24 cellular contexts compared by ENCODE assay signal in genomic region chr19:5706876-5707573, GRCh38. TPM values are rescaled to one million over a fixed set of nuclear protein-coding genes. Genes with fewer than 3 reads are reported as not detected.
DNase-seq lines count a peak whose midpoint lies in the region; ATAC-seq, FAIRE-seq and TF ChIP-seq lines count a peak whose summit lies in the region.
"Had no signal": no experiment of that assay in that cellular context is flagged by ENCODE, and none has a peak within 500 bp of the region (broad histone marks: within the 10 kb centered on the region; RNA-seq: fewer than 3 reads in every experiment).

No MANE protein-coding gene starts in this region.

- no peaks in the 10 kb centered on the region for H3K9me3 Mint-ChIP-seq in CD4-positive, CD25-positive, alpha-beta regulatory T cell

- H3K23ac ChIP-seq in neuronal stem cell (ENCODE audit: low read depth, low read length, poor library complexity) = peak overlapping the region; percentile 80

- H3K4me3 ChIP-seq in CD4-positive, CD25-positive, alpha-beta regulatory T cell (ENCODE audit: low read depth, low read length) = no peak overlapping the region
- H3K4me3 ChIP-seq in K562 = no peak overlapping the region
- no peak overlapping the region for H3K4me3 ChIP-seq in neuronal stem cell (ENCODE audit: low read length in 2 of 2)

- no peak for DNase-seq in CD4-positive, CD25-positive, alpha-beta regulatory T cell
- DNase-seq in GM13976 (ENCODE audit: low spot score) (peak; percentile 27), K562 (ENCODE audit: extremely low read depth in 1 of 4, low spot score in 3 of 4) (peak in 3 of 4 experiments; percentile 7 to 13 (median 13)), neuronal stem cell (ENCODE audit: low spot score) (no peak), posterior vena cava (ENCODE audit: low spot score) (no peak), glomerular visceral epithelial cell (ENCODE audit: extremely low spot score) (no peak)
- no peak for DNase-seq in activated CD4-positive, alpha-beta T cell treated with anti-CD3 and anti-CD28 coated beads for 1 hour
- DNase-seq: BE2C; COR-L47; DMS 273 treated with DMSO at 0.1 percent for 48 hours; DMS79 treated with DMSO at 0.1 percent for 48 hours; NCI-H1105 treated with DMSO at 0.1 percent for 48 hours; NCI-H2029 treated with DMSO at 0.1 percent for 48 hours; NCI-H226; NCI-H510A treated with DMSO at 0.1 percent for 48 hours; NCI-H748 treated with DMSO at 0.1 percent for 48 hours; NK-92 treated with Interleukin-12 subunit alpha and Interleukin-12 subunit beta, amount 100 ng/mL, for 24 hours had no signal

- H2BK15ac ChIP-seq in neuronal stem cell (ENCODE audit: low read length) = no peak overlapping the region

- no peak for FAIRE-seq in K562 (lab: Jason Lieb, UNC)
- FAIRE-seq: GM12892 had no signal

- peak overlapping the region in 2 of 3 donors; percentile 31 to 90 for H3K27ac Mint-ChIP-seq in CD4-positive, CD25-positive, alpha-beta regulatory T cell

- CTCF ChIA-PET in K562 (lab: Yijun Ruan, JAX; ENCODE audit: low intra/inter-chr PET ratio) = no interaction called here

- intact Hi-C loops in K562 (cut with micrococcal nuclease) = no loop called here
- intact Hi-C loops in posterior vena cava (cut with DNase I) = no loop called here

- no peak overlapping the region for H3K18ac ChIP-seq in neuronal stem cell (ENCODE audit: low read length)

- no peak overlapping the region for H4K8ac ChIP-seq in neuronal stem cell (ENCODE audit: low read depth, low read length)

- no peak overlapping the region for H2BK5ac ChIP-seq in neuronal stem cell (ENCODE audit: low read length)

- no peak for ATAC-seq in CD4-positive, CD25-positive, alpha-beta regulatory T cell (ENCODE audit: low read depth in 2 of 2)
- ATAC-seq in K562 = peak; percentile 2
- ATAC-seq: Panc1, SK-N-SH treated with all-trans-retinoic acid at 6 μM for 48 hours had no signal

- H2BK12ac ChIP-seq in neuronal stem cell (ENCODE audit: low read length) = no peak overlapping the region

- H3K4me1 ChIP-seq in CD4-positive, CD25-positive, alpha-beta regulatory T cell (ENCODE audit: control insufficient read depth, insufficient read depth, low read length, poor library complexity, severe bottlenecking) = no peaks in the 10 kb centered on the region
- peaks cover 0 to 28% of the 10 kb centered on the region in 2 experiments; a peak in 2 of 5 replicates for H3K4me1 ChIP-seq in K562 (replicated peaks in 1 of 2; ENCODE audit: control insufficient read depth in 2 of 2, insufficient read depth in 2 of 2, low read length in 2 of 2)
- H3K4me1 ChIP-seq in neuronal stem cell (ENCODE audit: control insufficient read depth in 2 of 2, insufficient read depth in 1 of 2, low read depth in 1 of 2, low read length in 2 of 2) = no peaks in the 10 kb centered on the region
- H3K4me1 ChIP-seq: BE2C had no signal

- H3K9ac ChIP-seq in K562 (ENCODE audit: insufficient read depth in 1 of 2, low read depth in 2 of 2, low read length in 2 of 2) (no peak overlapping the region; a peak in 1 of 4 replicates), neuronal stem cell (ENCODE audit: low read depth, low read length, poor library complexity) (no peak overlapping the region)

- BruUV-seq in K562 (replicated peaks; lab: Mats Ljungman, UMichigan) = no TSS peak

- H3K36me3 Mint-ChIP-seq in CD4-positive, CD25-positive, alpha-beta regulatory T cell = peaks cover 10% of the 10 kb centered on the region

- H2AFZ ChIP-seq in K562 (ENCODE audit: low read depth, low read length) (no peak overlapping the region), neuronal stem cell (ENCODE audit: low read length) (no peak overlapping the region)

- H3K9me3 ChIP-seq in CD4-positive, CD25-positive, alpha-beta regulatory T cell (ENCODE audit: control insufficient read depth in 2 of 2, low read length in 2 of 2) = no peaks in the 10 kb centered on the region
- H3K9me3 ChIP-seq in K562 (replicated peaks; ENCODE audit: control insufficient read depth, insufficient read depth, low read depth, low read length) (no peaks in the 10 kb centered on the region), neuronal stem cell (replicated peaks in 1 of 2; ENCODE audit: control insufficient read depth in 2 of 2, insufficient read depth in 1 of 2, low read depth in 1 of 2, low read length in 2 of 2) (peaks cover 0 to 6% of the 10 kb centered on the region in 2 donors)
- H3K9me3 ChIP-seq: BE2C had no signal

- peaks cover 12% of the 10 kb centered on the region for H3K79me2 ChIP-seq in K562 (ENCODE audit: control insufficient read depth, insufficient read depth, low read length)

- in situ Hi-C loops in GM13976 (cut with MboI; ENCODE audit: low sequenced_read_pairs, unreplicated experiment) = no loop called here
- in situ Hi-C loops in K562 (cut with MboI) = no loop called here

- no peaks in the 10 kb centered on the region for H3K27me3 Mint-ChIP-seq in CD4-positive, CD25-positive, alpha-beta regulatory T cell

- peaks cover 0 to 2% (median 0%) of the 10 kb centered on the region in 4 donors for H3K4me1 Mint-ChIP-seq in CD4-positive, CD25-positive, alpha-beta regulatory T cell

- no peak for TF ChIP-seq RAD21 in K562 (CRISPR knock-in tag; conservative IDR thresholded peaks at IDR 0.05 in 1 of 2, IDR thresholded peaks at IDR 0.05 in 1 of 2)

- H3K4me2 ChIP-seq in K562 (ENCODE audit: insufficient read depth, low read length) (no peak overlapping the region), neuronal stem cell (ENCODE audit: insufficient read depth, low read length, poor library complexity, severe bottlenecking) (no peak overlapping the region)

- peaks cover 5% of the 10 kb centered on the region for H3K9me1 ChIP-seq in K562 (ENCODE audit: control insufficient read depth, insufficient read depth, low read length)

- H2BK120ac ChIP-seq in neuronal stem cell (ENCODE audit: low read depth, low read length) = no peak overlapping the region

- peaks cover 11% of the 10 kb centered on the region for H3K79me1 ChIP-seq in neuronal stem cell (ENCODE audit: low read depth, low read length)

- H2AK5ac ChIP-seq in neuronal stem cell (ENCODE audit: low read depth, low read length) = no peak overlapping the region

- no peak for TF ChIP-seq EP300 in K562 (IDR thresholded peaks at IDR 0.05; ENCODE audit: low read length)

- no peak overlapping the region for H3K4ac ChIP-seq in neuronal stem cell (ENCODE audit: low read length)

- no peak overlapping the region for H3K27ac ChIP-seq in CD4-positive, CD25-positive, alpha-beta regulatory T cell (ENCODE audit: insufficient read depth, low read length, poor library complexity, severe bottlenecking)
- H3K27ac ChIP-seq in K562 (ENCODE audit: extremely low read depth, low read depth, low read length) (no peak overlapping the region), neuronal stem cell (replicated peaks; ENCODE audit: low read length) (no peak overlapping the region)
- H3K27ac ChIP-seq: HL-60 had no signal

- POLR2A ChIA-PET in K562 (lab: Yijun Ruan, JAX) = interaction anchor here (0.6 to 4.7 kb wide), 17 partner anchors 7 to 528 kb away, joined by 3 to 34 read pairs (median 9); partner anchors contain the start of genes CATSPERD, LONP1 and RPL36

- TF ChIP-seq CTCF in GM13976 (IDR thresholded peaks at IDR 0.05; ENCODE audit: borderline replicate concordance, control extremely low read depth, extremely low read depth, insufficient read depth, missing control alignments) (no peak), K562 (IDR thresholded peaks at IDR 0.05 in 2 of 3, conservative IDR thresholded peaks at IDR 0.05 in 1 of 3; ENCODE audit: insufficient read depth in 2 of 3, low read depth in 1 of 3, low read length in 3 of 3) (no peak)

- H3K14ac ChIP-seq in neuronal stem cell (ENCODE audit: low read length) = no peak overlapping the region

- H4K91ac ChIP-seq in neuronal stem cell (ENCODE audit: low read depth, low read length, poor library complexity) = no peak overlapping the region

- 0 out of 2 replicates have a peak, but pooled peaks cover under 1% of the 10 kb centered on the region for H4K20me1 ChIP-seq in K562 (replicated peaks; ENCODE audit: control insufficient read depth, insufficient read depth, low read length)

- no peaks in the 10 kb centered on the region for H3K27me3 ChIP-seq in CD4-positive, CD25-positive, alpha-beta regulatory T cell (ENCODE audit: control insufficient read depth, insufficient read depth, low read length)
- H3K27me3 ChIP-seq in K562 (ENCODE audit: control insufficient read depth in 2 of 2, insufficient read depth in 2 of 2, low read length in 2 of 2) = no peaks in the 10 kb centered on the region
- H3K27me3 ChIP-seq in neuronal stem cell (ENCODE audit: control insufficient read depth in 3 of 3, insufficient read depth in 3 of 3, low read depth in 1 of 3, low read length in 3 of 3) = no peaks in the 10 kb centered on the region
- H3K27me3 ChIP-seq: BE2C had no signal

- WGBS in K562 (ENCODE audit: insufficient coverage, low coverage, missing lambda C conversion rate) = 99% methylated on average over 29 of the region's 35 CpGs
- no CpG with 5 or more reads among the region's 35 CpGs for WGBS in neuronal stem cell (ENCODE audit: extremely low coverage in 2 of 2, insufficient read length in 2 of 2, insufficient replicate concordance in 1 of 2), 2 donors

- peak; percentile 41 for TF ChIP-seq POLR2A in K562 (conservative IDR thresholded peaks at IDR 0.05)

- peaks cover 44% of the 10 kb centered on the region for H3K36me3 ChIP-seq in CD4-positive, CD25-positive, alpha-beta regulatory T cell (ENCODE audit: control insufficient read depth, insufficient read depth, low read length)
- peaks cover 85% of the 10 kb centered on the region; the same call in 2 of the 3 replicates for H3K36me3 ChIP-seq in K562 (ENCODE audit: control insufficient read depth, insufficient read depth, low read length)
- H3K36me3 ChIP-seq in neuronal stem cell (replicated peaks in 1 of 2; ENCODE audit: control insufficient read depth in 2 of 2, insufficient read depth in 2 of 2, low read length in 2 of 2) = peaks cover 54 to 84% of the 10 kb centered on the region in 2 donors

- peak overlapping the region in 1 of 4 donors; percentile 32 for H3K4me3 Mint-ChIP-seq in CD4-positive, CD25-positive, alpha-beta regulatory T cell

RNA-seq across cellular contexts. Expression of gene LONP1, which starts 12.9 kb away (rescaled TPM):
- total RNA-seq in CD4-positive, CD25-positive, alpha-beta regulatory T cell = 67.6 TPM
- polyA plus RNA-seq in CD4-positive, CD25-positive, alpha-beta regulatory T cell = 10 to 100 TPM; 16.4 to 22.8 (median 20.3) TPM
- total RNA-seq in K562 (2011; cell fraction: chromatin; rRNA removed; ENCODE audit: low replicate concordance) = 180 and 424 TPM in 2 replicates
- 314 and 331 TPM in 2 replicates for total RNA-seq in K562 (2011; cell fraction: nucleolus; rRNA removed)
- total RNA-seq in K562 (2011; cell fraction: nucleoplasm; rRNA removed) = 165 and 217 TPM in 2 replicates
- total RNA-seq in K562 (2014; rRNA removed) (202 and 214 TPM in 2 replicates), K562 (2014; rRNA removed; fragmentation: Illumina TruSeq; extraction: Trizol) (26.9 and 37.3 TPM in 2 replicates), K562 (2015; rRNA removed; fragmentation: Illumina TruSeq; extraction: Trizol) (89.1 and 89.8 TPM in 2 replicates), K562 (2021) (207 and 238 TPM in 2 replicates), posterior vena cava (10 to 100 TPM; 34.8 to 40.4 TPM)
- polyA plus RNA-seq in K562 (2011; rRNA removed) (84.5 and 110 TPM in 2 replicates), K562 (2014; fragmentation: Illumina TruSeq; extraction: Trizol) (76.5 and 160 TPM in 2 replicates), K562 (2014; fragmentation: Nextera tagmentation; extraction: Ambion mirVana) (1 to 10 TPM; 1.1 to 3.7 TPM), K562 (2014; rRNA removed) (138 and 161 TPM in 2 replicates)
- 121 and 226 TPM in 2 replicates for polyA plus RNA-seq in K562 (2011; cell fraction: cytosol; rRNA removed)
- polyA plus RNA-seq in K562 (2011; cell fraction: nucleus; rRNA removed) = 273 and 320 TPM in 2 replicates
- polyA plus RNA-seq in K562 (2012) = 122 and 281 TPM in 2 replicates
- polyA minus RNA-seq in K562 (2011; rRNA and poly(A)+ RNA removed) = 39.2 and 57.2 TPM in 2 replicates
- polyA minus RNA-seq in K562 (2011; cell fraction: cytosol; rRNA and poly(A)+ RNA removed) = 97.1 and 131 TPM in 2 replicates
- polyA minus RNA-seq in K562 (2011; cell fraction: nucleus; rRNA and poly(A)+ RNA removed) = 67.5 and 106 TPM in 2 replicates
- polyA plus RNA-seq in neuronal stem cell (2013, experiment 1 of 2) = 27.6 TPM
- polyA plus RNA-seq in neuronal stem cell (2013, experiment 2 of 2) = 26.7 TPM

RNA-seq across cellular contexts. Expression of gene CATSPERD, which starts 13.4 kb away (rescaled TPM):
- not detected for total RNA-seq in CD4-positive, CD25-positive, alpha-beta regulatory T cell
- under 1 TPM in 1 of 4 donors, not detected in 3; 0.17 TPM for polyA plus RNA-seq in CD4-positive, CD25-positive, alpha-beta regulatory T cell
- total RNA-seq in K562 (2011; cell fraction: chromatin; rRNA removed; ENCODE audit: low replicate concordance) = not detected in 2 replicates
- total RNA-seq in K562 (2011; cell fraction: nucleolus; rRNA removed) = not detected in 2 replicates
- not detected in 2 replicates for total RNA-seq in K562 (2011; cell fraction: nucleoplasm; rRNA removed)
- not detected in 2 replicates for total RNA-seq in K562 (2014; rRNA removed)
- total RNA-seq in K562 (2014; rRNA removed; fragmentation: Illumina TruSeq; extraction: Trizol) = not detected in 2 replicates
- total RNA-seq in K562 (2015; rRNA removed; fragmentation: Illumina TruSeq; extraction: Trizol) = not detected in 2 replicates
- not detected in 2 replicates for total RNA-seq in K562 (2021)
- polyA plus RNA-seq in K562 (2011; rRNA removed) = not detected in 2 replicates
- polyA plus RNA-seq in K562 (2011; cell fraction: cytosol; rRNA removed) = not detected in 2 replicates
- polyA plus RNA-seq in K562 (2011; cell fraction: nucleus; rRNA removed) = not detected in 2 replicates
- polyA plus RNA-seq in K562 (2012) = 0.04 TPM in 1 of 2 replicates, not detected in the other
- polyA plus RNA-seq in K562 (2014; fragmentation: Illumina TruSeq; extraction: Trizol) = not detected in 2 replicates
- polyA plus RNA-seq in K562 (2014; fragmentation: Nextera tagmentation; extraction: Ambion mirVana) = not detected
- not detected in 2 replicates for polyA plus RNA-seq in K562 (2014; rRNA removed)
- not detected in 2 replicates for polyA minus RNA-seq in K562 (2011; rRNA and poly(A)+ RNA removed)
- not detected in 2 replicates for polyA minus RNA-seq in K562 (2011; cell fraction: cytosol; rRNA and poly(A)+ RNA removed)
- polyA minus RNA-seq in K562 (2011; cell fraction: nucleus; rRNA and poly(A)+ RNA removed) = not detected in 2 replicates
- 0.03 TPM for polyA plus RNA-seq in neuronal stem cell (2013, experiment 1 of 2)
- not detected for polyA plus RNA-seq in neuronal stem cell (2013, experiment 2 of 2)
- total RNA-seq in posterior vena cava = not detected
- total RNA-seq: A673, H4, HT-29 had no signal

RNA-seq across cellular contexts. Expression of gene RPL36, which starts 16.9 kb away (rescaled TPM):
- total RNA-seq in CD4-positive, CD25-positive, alpha-beta regulatory T cell = 984 TPM
- 1,000 to 10,000 TPM; 1,952 to 2,703 (median 2,229) TPM for polyA plus RNA-seq in CD4-positive, CD25-positive, alpha-beta regulatory T cell
- total RNA-seq in K562 (2011; cell fraction: chromatin; rRNA removed; ENCODE audit: low replicate concordance) = 84.7 and 180 TPM in 2 replicates
- total RNA-seq in K562 (2011; cell fraction: nucleolus; rRNA removed) = 420 and 494 TPM in 2 replicates
- total RNA-seq in K562 (2011; cell fraction: nucleoplasm; rRNA removed) = 317 and 516 TPM in 2 replicates
- total RNA-seq in K562 (2014; rRNA removed) (2,132 and 2,298 TPM in 2 replicates), K562 (2014; rRNA removed; fragmentation: Illumina TruSeq; extraction: Trizol) (392 and 590 TPM in 2 replicates), K562 (2015; rRNA removed; fragmentation: Illumina TruSeq; extraction: Trizol) (1,406 and 1,507 TPM in 2 replicates), K562 (2021) (1,327 and 1,377 TPM in 2 replicates), posterior vena cava (100 to 1,000 TPM; 525 to 575 TPM)
- polyA plus RNA-seq in K562 (2011; rRNA removed) (695 and 1,029 TPM in 2 replicates), K562 (2014; fragmentation: Illumina TruSeq; extraction: Trizol) (350 and 728 TPM in 2 replicates), K562 (2014; fragmentation: Nextera tagmentation; extraction: Ambion mirVana) (1,000 to 10,000 TPM; 3,132 to 3,412 TPM), K562 (2014; rRNA removed) (1,530 and 1,653 TPM in 2 replicates)
- 629 and 993 TPM in 2 replicates for polyA plus RNA-seq in K562 (2011; cell fraction: cytosol; rRNA removed)
- 639 and 683 TPM in 2 replicates for polyA plus RNA-seq in K562 (2011; cell fraction: nucleus; rRNA removed)
- polyA plus RNA-seq in K562 (2012) = 2,027 and 2,339 TPM in 2 replicates
- polyA minus RNA-seq in K562 (2011; rRNA and poly(A)+ RNA removed) = 132 and 161 TPM in 2 replicates
- 779 and 953 TPM in 2 replicates for polyA minus RNA-seq in K562 (2011; cell fraction: cytosol; rRNA and poly(A)+ RNA removed)
- 134 and 203 TPM in 2 replicates for polyA minus RNA-seq in K562 (2011; cell fraction: nucleus; rRNA and poly(A)+ RNA removed)
- polyA plus RNA-seq in neuronal stem cell (2013, experiment 1 of 2) = 2,051 TPM
- polyA plus RNA-seq in neuronal stem cell (2013, experiment 2 of 2) = 2,023 TPM

RNA-seq across cellular contexts. Expression of gene HSD11B1L, which starts 26.2 kb away (rescaled TPM):
- 2.4 TPM for total RNA-seq in CD4-positive, CD25-positive, alpha-beta regulatory T cell
- polyA plus RNA-seq in CD4-positive, CD25-positive, alpha-beta regulatory T cell = 1 to 10 TPM; 1.8 to 3.0 (median 2.3) TPM
- 1.9 and 5.4 TPM in 2 replicates for total RNA-seq in K562 (2011; cell fraction: chromatin; rRNA removed; ENCODE audit: low replicate concordance)
- 5.4 and 5.5 TPM in 2 replicates for total RNA-seq in K562 (2011; cell fraction: nucleolus; rRNA removed)
- total RNA-seq in K562 (2011; cell fraction: nucleoplasm; rRNA removed) = 4.8 TPM in 2 replicates
- total RNA-seq in K562 (2014; rRNA removed) = 4.9 and 7.7 TPM in 2 replicates
- 1.2 and 1.4 TPM in 2 replicates for total RNA-seq in K562 (2014; rRNA removed; fragmentation: Illumina TruSeq; extraction: Trizol)
- total RNA-seq in K562 (2015; rRNA removed; fragmentation: Illumina TruSeq; extraction: Trizol) = 2.0 and 2.3 TPM in 2 replicates
- 3.6 and 4.3 TPM in 2 replicates for total RNA-seq in K562 (2021)
- polyA plus RNA-seq in K562 (2011; rRNA removed) = 2.3 and 3.1 TPM in 2 replicates
- 4.4 and 11.4 TPM in 2 replicates for polyA plus RNA-seq in K562 (2011; cell fraction: cytosol; rRNA removed)
- 7.8 and 11.4 TPM in 2 replicates for polyA plus RNA-seq in K562 (2011; cell fraction: nucleus; rRNA removed)
- polyA plus RNA-seq in K562 (2012) = 3.4 and 7.3 TPM in 2 replicates
- polyA plus RNA-seq in K562 (2014; fragmentation: Illumina TruSeq; extraction: Trizol) = 1.7 and 2.2 TPM in 2 replicates
- polyA plus RNA-seq in K562 (2014; fragmentation: Nextera tagmentation; extraction: Ambion mirVana) = under 1 TPM; 0.31 to 0.36 TPM
- 4.7 and 6.3 TPM in 2 replicates for polyA plus RNA-seq in K562 (2014; rRNA removed)
- polyA minus RNA-seq in K562 (2011; rRNA and poly(A)+ RNA removed) = 0.39 and 0.63 TPM in 2 replicates
- 2.2 and 2.4 TPM in 2 replicates for polyA minus RNA-seq in K562 (2011; cell fraction: cytosol; rRNA and poly(A)+ RNA removed)
- 0.56 and 0.94 TPM in 2 replicates for polyA minus RNA-seq in K562 (2011; cell fraction: nucleus; rRNA and poly(A)+ RNA removed)
- 35.3 TPM for polyA plus RNA-seq in neuronal stem cell (2013, experiment 1 of 2)
- polyA plus RNA-seq in neuronal stem cell (2013, experiment 2 of 2) = 35.0 TPM
- 1 to 10 TPM; 3.8 to 4.0 TPM for total RNA-seq in posterior vena cava

RNA-seq across cellular contexts. Expression of gene MICOS13, which starts 26.7 kb away (rescaled TPM):
- 21.2 TPM for total RNA-seq in CD4-positive, CD25-positive, alpha-beta regulatory T cell
- 100 to 1,000 TPM in 2 of 4 donors, 10 to 100 TPM in 2; 90.6 to 110 (median 100) TPM for polyA plus RNA-seq in CD4-positive, CD25-positive, alpha-beta regulatory T cell
- 10.1 and 39.6 TPM in 2 replicates for total RNA-seq in K562 (2011; cell fraction: chromatin; rRNA removed; ENCODE audit: low replicate concordance)
- 71.5 and 77.0 TPM in 2 replicates for total RNA-seq in K562 (2011; cell fraction: nucleolus; rRNA removed)
- 30.0 and 32.6 TPM in 2 replicates for total RNA-seq in K562 (2011; cell fraction: nucleoplasm; rRNA removed)
- total RNA-seq in K562 (2014; rRNA removed) = 220 and 383 TPM in 2 replicates
- 19.1 and 24.6 TPM in 2 replicates for total RNA-seq in K562 (2014; rRNA removed; fragmentation: Illumina TruSeq; extraction: Trizol)
- total RNA-seq in K562 (2015; rRNA removed; fragmentation: Illumina TruSeq; extraction: Trizol) = 94.0 and 105 TPM in 2 replicates
- 95.4 and 113 TPM in 2 replicates for total RNA-seq in K562 (2021)
- 32.1 and 42.6 TPM in 2 replicates for polyA plus RNA-seq in K562 (2011; rRNA removed)
- 60.9 and 173 TPM in 2 replicates for polyA plus RNA-seq in K562 (2011; cell fraction: cytosol; rRNA removed)
- 33.8 and 49.4 TPM in 2 replicates for polyA plus RNA-seq in K562 (2011; cell fraction: nucleus; rRNA removed)
- 68.5 and 125 TPM in 2 replicates for polyA plus RNA-seq in K562 (2012)
- polyA plus RNA-seq in K562 (2014; fragmentation: Illumina TruSeq; extraction: Trizol) = 41.2 and 69.4 TPM in 2 replicates
- 10 to 100 TPM; 15.5 to 49.4 TPM for polyA plus RNA-seq in K562 (2014; fragmentation: Nextera tagmentation; extraction: Ambion mirVana)
- 124 and 202 TPM in 2 replicates for polyA plus RNA-seq in K562 (2014; rRNA removed)
- 3.6 and 6.3 TPM in 2 replicates for polyA minus RNA-seq in K562 (2011; rRNA and poly(A)+ RNA removed)
- polyA minus RNA-seq in K562 (2011; cell fraction: cytosol; rRNA and poly(A)+ RNA removed) = 17.7 and 22.1 TPM in 2 replicates
- 17.0 and 19.5 TPM in 2 replicates for polyA minus RNA-seq in K562 (2011; cell fraction: nucleus; rRNA and poly(A)+ RNA removed)
- 15.2 TPM for polyA plus RNA-seq in neuronal stem cell (2013, experiment 1 of 2)
- polyA plus RNA-seq in neuronal stem cell (2013, experiment 2 of 2) = 18.0 TPM
- total RNA-seq in posterior vena cava = 10 to 100 TPM; 54.1 to 54.4 TPM

Comparison
In these comparisons a context has a peak if more than half of its experiments do, and no peak if none do; other contexts are left out.
1. DNase-seq: peak in GM13976 (single experiment) and K562 (3 of 4); none in CD4-positive, CD25-positive, alpha-beta regulatory T cell (0 of 3), neuronal stem cell (single experiment), posterior vena cava (single experiment), activated CD4-positive, alpha-beta T cell treated with anti-CD3 and anti-CD28 coated beads for 1 hour (single experiment) and glomerular visceral epithelial cell (single experiment).